ENCODE assay signal across 21 cellular contexts in genomic region chr11:68804786-68805185, GRCh38.
"Had no signal": no experiment of that assay in that cellular context is flagged by ENCODE, and none has a peak within 500 bp of the region (broad histone marks: within the 10 kb centered on the region; RNA-seq: fewer than 3 reads in every experiment).

No MANE protein-coding gene starts in this region.

- FAIRE-seq: astrocyte, bronchial epithelial cell, endothelial cell of umbilical vein, pancreas had no signal

- H3K4me2 ChIP-seq: smooth muscle cell had no signal

- H3K27ac ChIP-seq: adrenal gland, esophagus muscularis mucosa, gastroesophageal sphincter, neutrophil, pancreas, testis, upper lobe of left lung, VCaP had no signal

- H3K9me3 ChIP-seq: adrenal gland, esophagus muscularis mucosa, gastroesophageal sphincter, mucosa of descending colon, neutrophil, pancreas, testis, upper lobe of left lung had no signal

- DNase-seq: activated CD4-positive, alpha-beta T cell treated with anti-CD3 and anti-CD28 coated beads for 1 hour; activated gamma-delta T cell treated with Interleukin-2 at 50 U/mL for 16 hours; adrenal gland; effector CD8-positive, alpha-beta T cell; mucosa of descending colon; naive thymus-derived CD4-positive, alpha-beta T cell; pancreas; stimulated activated CD4-positive, alpha-beta T cell treated with anti-CD3 and anti-CD28 coated beads, Interleukin-4, amount 100 ng/mL, for 4 hours; T-helper 2 cell; testis; upper lobe of left lung had no signal

- H3K4me3 ChIP-seq: adrenal gland, esophagus muscularis mucosa, gastroesophageal sphincter, mucosa of descending colon, pancreas, smooth muscle cell, testis, upper lobe of left lung had no signal

- ATAC-seq: activated naive CD4-positive, alpha-beta T cell treated with anti-CD3 and anti-CD28 coated beads, Interleukin-2, amount 50 U/mL, for 72 hours; gastroesophageal sphincter; mucosa of descending colon; naive thymus-derived CD4-positive, alpha-beta T cell; pancreas; stimulated activated memory B cell treated with anti-CD40 and anti-IgM and Interleukin-4, amounts not matched to agents 10 μg/mL and 1 μg/mL and 100 μg/mL, for 72 hours had no signal

- H3K4me1 ChIP-seq: pancreas, testis had no signal

- H3K27me3 ChIP-seq: adrenal gland, esophagus muscularis mucosa, gastroesophageal sphincter, neutrophil, pancreas, testis, upper lobe of left lung had no signal
